Comparison of ENCODE assay signal across 9 cellular contexts in genomic region chr2:112691761-112692370, GRCh38. TPM values are rescaled to one million over a fixed set of nuclear protein-coding genes. Genes with fewer than 3 reads are reported as not detected.
DNase-seq lines count a peak whose midpoint lies in the region; ATAC-seq and TF ChIP-seq lines count a peak whose summit lies in the region.
"Had no signal": no experiment of that assay in that cellular context is flagged by ENCODE, and none has a peak within 500 bp of the region (broad histone marks: within the 10 kb centered on the region; RNA-seq: fewer than 3 reads in every experiment).

No MANE protein-coding gene starts in this region.

- H3K4me3 ChIP-seq in GM12865 (ENCODE audit: low read depth, low read length) (no peak overlapping the region), OCI-LY3 (ENCODE audit: low read length) (0 out of 2 replicates have a peak overlapping the region, but pooled peaks have one; percentile 39), colonic mucosa (no peak overlapping the region), osteoblast (ENCODE audit: insufficient read depth, low read length) (peak overlapping the region; percentile 30)
- H3K4me3 ChIP-seq: pancreas had no signal

- H3K9ac ChIP-seq in OCI-LY3 (ENCODE audit: low read length) = peak overlapping the region; percentile 54; the same call in 1 of the 2 replicates
- H3K9ac ChIP-seq in colonic mucosa (ENCODE audit: low read depth in 2 of 2, low read length in 2 of 2) = peak overlapping the region; percentile 23 to 24

- H4K20me1 ChIP-seq in OCI-LY3 (ENCODE audit: insufficient read depth, low read length) (no peaks in the 10 kb centered on the region), osteoblast (ENCODE audit: insufficient read depth, low read length) (no peaks in the 10 kb centered on the region)

- H3K27me3 ChIP-seq in OCI-LY3 (ENCODE audit: low read depth, low read length) (no peaks in the 10 kb centered on the region), colonic mucosa (no peaks in the 10 kb centered on the region), osteoblast (ENCODE audit: insufficient read depth, low read length) (no peaks in the 10 kb centered on the region)
- H3K27me3 ChIP-seq: pancreas had no signal

- H3K27ac ChIP-seq in OCI-LY3 (ENCODE audit: low read length) (peak overlapping the region; percentile 41), colonic mucosa (no peak overlapping the region), osteoblast (ENCODE audit: low read depth, low read length) (peak overlapping the region; percentile 95)

- peak overlapping the region; percentile 72 for H2AFZ ChIP-seq in OCI-LY3 (ENCODE audit: low read depth, low read length)
- H2AFZ ChIP-seq in osteoblast (ENCODE audit: low read length) = peak overlapping the region; percentile 80

- H3K4me2 ChIP-seq in OCI-LY3 (ENCODE audit: low read length) = peak overlapping the region; percentile 52
- H3K4me2 ChIP-seq in osteoblast (ENCODE audit: insufficient read depth, low read length) = peak overlapping the region; percentile 55

- H3K79me2 ChIP-seq in OCI-LY3 (ENCODE audit: low read length) (no peaks in the 10 kb centered on the region), osteoblast (ENCODE audit: insufficient read depth, low read length) (no peaks in the 10 kb centered on the region)

- DNase-seq in GM12865 (ENCODE audit: low read depth) (peak; percentile 8), colonic mucosa (no peak), osteoblast (ENCODE audit: insufficient read length, low spot score, missing footprints) (no peak)

- no peak for TF ChIP-seq CTCF in GM12865 (IDR thresholded peaks at IDR 0.05; ENCODE audit: insufficient read depth, low read depth, low read length, missing control alignments)
- no peak for TF ChIP-seq CTCF in OCI-LY3 (IDR thresholded peaks at IDR 0.05; ENCODE audit: low read depth, low read length)
- no peak for TF ChIP-seq CTCF in colonic mucosa (IDR thresholded peaks at IDR 0.05)
- no peak for TF ChIP-seq CTCF in osteoblast (IDR thresholded peaks at IDR 0.05; ENCODE audit: extremely low read depth, low read depth, low read length)

- no peak for ATAC-seq in GM19397 (IDR thresholded peaks at IDR 0.05; ENCODE audit: unreplicated experiment)
- ATAC-seq in HG03520 (IDR thresholded peaks at IDR 0.05; ENCODE audit: unreplicated experiment) = no peak
- no peak for ATAC-seq in HG02759 (IDR thresholded peaks at IDR 0.05; ENCODE audit: unreplicated experiment)

- H3K4me1 ChIP-seq in OCI-LY3 (ENCODE audit: low read length) (peaks cover 33% of the 10 kb centered on the region), colonic mucosa (peaks cover 5% of the 10 kb centered on the region), osteoblast (ENCODE audit: insufficient read depth, low read length) (peaks cover 32% of the 10 kb centered on the region)
- H3K4me1 ChIP-seq: pancreas had no signal

- intact Hi-C loops in colonic mucosa (cut with DNase I) = no loop called here

- H3K36me3 ChIP-seq in OCI-LY3 (replicated peaks; ENCODE audit: low read depth, low read length) (no peaks in the 10 kb centered on the region), colonic mucosa (no peaks in the 10 kb centered on the region), osteoblast (ENCODE audit: insufficient read depth, low read length) (no peaks in the 10 kb centered on the region)
- H3K36me3 ChIP-seq: pancreas had no signal

- no peaks in the 10 kb centered on the region for H3K9me3 ChIP-seq in OCI-LY3 (ENCODE audit: insufficient read depth, low read length)
- no peaks in the 10 kb centered on the region for H3K9me3 ChIP-seq in colonic mucosa
- no peaks in the 10 kb centered on the region for H3K9me3 ChIP-seq in osteoblast (ENCODE audit: low read depth, low read length)
- H3K9me3 ChIP-seq: pancreas had no signal

RNA-seq across cellular contexts. Expression of gene NT5DC4, which starts 29.0 kb away (rescaled TPM):
- total RNA-seq in colonic mucosa (not detected), osteoblast (not detected in 2 replicates)
- total RNA-seq: dermis blood vessel endothelial cell had no signal

RNA-seq across cellular contexts. Expression of gene SLC20A1, which starts 46.1 kb away (rescaled TPM):
- 100 to 1,000 TPM in 1 of 2 donors, 10 to 100 TPM in 1; 50.9 to 119 TPM for total RNA-seq in colonic mucosa
- 96.3 and 131 TPM in 2 replicates for total RNA-seq in osteoblast

Comparison
In these comparisons a context has a peak if more than half of its experiments do, and no peak if none do; other contexts are left out.
1. H3K4me3 ChIP-seq: peak in OCI-LY3 (single experiment) and osteoblast (single experiment); none in GM12865 (single experiment) and colonic mucosa (single experiment).